In the genomic region with DNA sequence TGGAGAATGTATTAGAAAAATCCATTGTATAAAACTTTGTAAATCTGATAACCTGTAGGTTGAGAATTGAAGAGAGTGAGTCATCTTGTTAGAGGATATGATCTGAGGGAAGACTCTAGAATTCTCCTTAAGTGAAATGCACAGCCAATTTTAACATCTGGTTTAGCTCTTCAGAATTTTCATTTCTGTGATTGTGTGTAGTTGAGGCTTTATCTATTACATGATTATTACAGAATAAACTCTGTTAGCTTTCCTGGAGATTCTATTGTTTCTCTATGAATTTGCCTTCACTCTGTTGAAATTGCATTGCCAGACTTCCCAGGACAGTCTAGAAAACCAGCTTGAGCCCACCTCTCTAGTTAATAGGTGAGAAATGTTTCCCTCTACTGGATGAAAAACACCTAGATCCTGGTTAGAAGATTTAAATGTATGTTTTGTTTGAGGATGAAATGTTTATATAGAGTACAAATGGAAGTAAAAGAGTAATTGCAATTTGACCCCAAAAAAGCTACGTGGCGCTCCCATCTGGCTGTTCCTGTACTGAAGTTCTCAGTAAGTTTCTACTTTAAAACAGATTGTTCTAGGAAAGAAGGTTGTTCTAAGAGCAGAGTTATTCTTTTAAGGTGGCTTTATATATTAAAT, we compare ENCODE assay signal across 8 cellular contexts. TPM values are rescaled to one million over a fixed set of nuclear protein-coding genes. Genes with fewer than 3 reads are reported as not detected.
DNase-seq lines count a peak whose midpoint lies in the region; ATAC-seq and TF ChIP-seq lines count a peak whose summit lies in the region.

No MANE protein-coding gene starts in this region.

- peaks cover 9 to 16% of the 10 kb centered on the region in 2 donors for H3K36me3 Mint-ChIP-seq in activated T-cell treated with anti-CD3 and anti-CD28 coated beads, Interleukin-2, amount 50 U/mL, for 72 hours (ENCODE audit: insufficient read depth in 2 of 2)
- no peaks in the 10 kb centered on the region for H3K36me3 Mint-ChIP-seq in natural killer cell

- peak overlapping the region; percentile 89 to 100 for H3K4me3 Mint-ChIP-seq in activated T-cell treated with anti-CD3 and anti-CD28 coated beads, Interleukin-2, amount 50 U/mL, for 72 hours
- peak overlapping the region; percentile 99 for H3K4me3 Mint-ChIP-seq in natural killer cell

- H3K4me1 Mint-ChIP-seq in activated T-cell treated with anti-CD3 and anti-CD28 coated beads, Interleukin-2, amount 50 U/mL, for 72 hours (ENCODE audit: low read depth) = peaks cover 65% of the 10 kb centered on the region
- peaks cover 41 to 51% of the 10 kb centered on the region in 2 donors for H3K4me1 Mint-ChIP-seq in natural killer cell

- TF ChIP-seq CTCF in choroid plexus epithelial cell (conservative IDR thresholded peaks at IDR 0.05; ENCODE audit: low read depth, low read length) (peak; percentile 44), natural killer cell (IDR thresholded peaks at IDR 0.05) (no peak), lower leg skin (IDR thresholded peaks at IDR 0.05) (no peak)

- H3K27ac Mint-ChIP-seq in activated T-cell treated with anti-CD3 and anti-CD28 coated beads, Interleukin-2, amount 50 U/mL, for 72 hours = peak overlapping the region; percentile 97
- H3K27ac Mint-ChIP-seq in natural killer cell = peak overlapping the region; percentile 93 to 98

- ATAC-seq in activated T-cell treated with anti-CD3 and anti-CD28 coated beads, Interleukin-2, amount 50 U/mL, for 72 hours (replicated peaks in 1 of 2) = no peak
- no peak for ATAC-seq in natural killer cell

- TF ChIP-seq POLR2A in lower leg skin (IDR thresholded peaks at IDR 0.05) = no peak

- H3K27me3 Mint-ChIP-seq in activated T-cell treated with anti-CD3 and anti-CD28 coated beads, Interleukin-2, amount 50 U/mL, for 72 hours (ENCODE audit: low read depth) = peaks cover 6% of the 10 kb centered on the region
- H3K27me3 Mint-ChIP-seq in natural killer cell (ENCODE audit: low read depth in 2 of 2) = peaks cover 0 to 2% of the 10 kb centered on the region in 2 donors

- WGBS in lower leg skin, 2 donors = 48 to 60% methylated on average over 2 of the region's 2 CpGs

- H3K9me3 Mint-ChIP-seq in activated T-cell treated with anti-CD3 and anti-CD28 coated beads, Interleukin-2, amount 50 U/mL, for 72 hours = no peaks in the 10 kb centered on the region
- H3K9me3 Mint-ChIP-seq in natural killer cell = no peaks in the 10 kb centered on the region

- no peak for DNase-seq in activated T-cell treated with anti-CD3 and anti-CD28 coated beads, Interleukin-2, amount 50 U/mL, for 72 hours
- DNase-seq in activated T-cell treated with anti-CD3 and anti-CD28 coated beads for 4 hours (no peak), NCI-H748 treated with DMSO at 0.1 percent for 48 hours (lab: John Stamatoyannopoulos, UW) (peak; percentile 50), choroid plexus epithelial cell (ENCODE audit: low read depth) (peak; percentile 62), natural killer cell (no peak), hippocampal formation (lab: John Stamatoyannopoulos, UW) (no peak), lower leg skin (ENCODE audit: low spot score in 2 of 2) (no peak), head of caudate nucleus (no peak)

- intact Hi-C loops in natural killer cell (cut with micrococcal nuclease) (no loop called here), lower leg skin (cut with DNase I; ENCODE audit: low total_unique reads) (no loop called here), head of caudate nucleus (cut with DNase I) (no loop called here)

- H3K4me3 ChIP-seq in choroid plexus epithelial cell (ENCODE audit: low read depth, low read length) = peak overlapping the region; percentile 73
- no peak overlapping the region for H3K4me3 ChIP-seq in lower leg skin (ENCODE audit: low read depth, poor library complexity, severe bottlenecking)

RNA-seq across cellular contexts. Expression of a gene that starts 2.9 kb away (rescaled TPM):
- total RNA-seq in activated T-cell treated with anti-CD3 and anti-CD28 coated beads, Interleukin-2, amount 50 U/mL, for 72 hours = 10 to 100 TPM; 72.0 to 93.4 TPM
- total RNA-seq in natural killer cell (10 to 100 TPM; 51.6 to 61.5 (median 52.2) TPM), lower leg skin (10 to 100 TPM; 24.7 to 62.8 (median 34.2) TPM)

Comparison
In these comparisons a context has a peak if more than half of its experiments do, and no peak if none do; other contexts are left out.
1. DNase-seq: peak in NCI-H748 treated with DMSO at 0.1 percent for 48 hours (single experiment) and choroid plexus epithelial cell (single experiment); none in activated T-cell treated with anti-CD3 and anti-CD28 coated beads, Interleukin-2, amount 50 U/mL, for 72 hours (0 of 2), activated T-cell treated with anti-CD3 and anti-CD28 coated beads for 4 hours (single experiment), natural killer cell (single experiment), hippocampal formation (0 of 2), lower leg skin (0 of 2) and head of caudate nucleus (0 of 42).